Comparison of ENCODE assay signal across 24 cellular contexts in genomic region chr3:194993896-194994295, GRCh38.
DNase-seq lines count a peak whose midpoint lies in the region; ATAC-seq and TF ChIP-seq lines count a peak whose summit lies in the region.
"Had no signal": no experiment of that assay in that cellular context is flagged by ENCODE, and none has a peak within 500 bp of the region (broad histone marks: within the 10 kb centered on the region; RNA-seq: fewer than 3 reads in every experiment).

No MANE protein-coding gene starts in this region.

- no peak for ATAC-seq in activated CD8-positive, alpha-beta T cell treated with anti-CD3 and anti-CD28 coated beads, Interleukin-2, amount 10 ng/mL, durations not matched to agents 7 days and 5 days
- ATAC-seq in activated CD8-positive, alpha-beta T cell treated with anti-CD3 and anti-CD28 coated beads for 36 hours: no peak
- ATAC-seq in left lobe of liver: no peak
- ATAC-seq in upper lobe of right lung: no peak
- ATAC-seq in HG02610 (IDR thresholded peaks at IDR 0.05; ENCODE audit: unreplicated experiment): no peak
- ATAC-seq: CD8-positive, alpha-beta T cell; GM23338 had no signal

- intact Hi-C loops in activated CD8-positive, alpha-beta T cell treated with anti-CD3 and anti-CD28 coated beads for 36 hours (cut with micrococcal nuclease): no loop called here
- intact Hi-C loops in upper lobe of right lung (cut with DNase I): no loop called here

- no peaks in the 10 kb centered on the region for H3K9me3 ChIP-seq in upper lobe of right lung
- H3K9me3 ChIP-seq: HAP-1, Peyer's patch, SJSA1 had no signal

- H3K27ac Mint-ChIP-seq in activated CD8-positive, alpha-beta T cell treated with anti-CD3 and anti-CD28 coated beads, Interleukin-2, amount 10 ng/mL, durations not matched to agents 7 days and 5 days: no peak overlapping the region
- no peak overlapping the region for H3K27ac Mint-ChIP-seq in activated CD8-positive, alpha-beta T cell treated with anti-CD3 and anti-CD28 coated beads for 36 hours
- H3K27ac Mint-ChIP-seq: CD8-positive, alpha-beta T cell; GM23338 had no signal

- no peaks in the 10 kb centered on the region for H3K9me3 Mint-ChIP-seq in activated CD8-positive, alpha-beta T cell treated with anti-CD3 and anti-CD28 coated beads, Interleukin-2, amount 10 ng/mL, durations not matched to agents 7 days and 5 days (ENCODE audit: insufficient read depth)
- no peaks in the 10 kb centered on the region for H3K9me3 Mint-ChIP-seq in activated CD8-positive, alpha-beta T cell treated with anti-CD3 and anti-CD28 coated beads for 36 hours
- H3K9me3 Mint-ChIP-seq: CD8-positive, alpha-beta T cell; GM23338 had no signal

- H3K4me3 Mint-ChIP-seq in activated CD8-positive, alpha-beta T cell treated with anti-CD3 and anti-CD28 coated beads, Interleukin-2, amount 10 ng/mL, durations not matched to agents 7 days and 5 days: no peak overlapping the region
- no peak overlapping the region for H3K4me3 Mint-ChIP-seq in activated CD8-positive, alpha-beta T cell treated with anti-CD3 and anti-CD28 coated beads for 36 hours
- H3K4me3 Mint-ChIP-seq: CD8-positive, alpha-beta T cell; GM23338 had no signal

- no peaks in the 10 kb centered on the region for H3K36me3 ChIP-seq in upper lobe of right lung
- H3K36me3 ChIP-seq: HAP-1, Peyer's patch, SJSA1 had no signal

- CTCF ChIA-PET in activated CD8-positive, alpha-beta T cell treated with anti-CD3 and anti-CD28 coated beads, Interleukin-2, amount 10 ng/mL, durations not matched to agents 7 days and 5 days (lab: Charles Lee): no interaction called here
- CTCF ChIA-PET in activated CD8-positive, alpha-beta T cell treated with anti-CD3 and anti-CD28 coated beads for 36 hours (lab: Charles Lee): no interaction called here

- H3K27me3 ChIP-seq in upper lobe of right lung: no peaks in the 10 kb centered on the region
- H3K27me3 ChIP-seq: Peyer's patch, SJSA1 had no signal

- H3K27me3 Mint-ChIP-seq in activated CD8-positive, alpha-beta T cell treated with anti-CD3 and anti-CD28 coated beads, Interleukin-2, amount 10 ng/mL, durations not matched to agents 7 days and 5 days (ENCODE audit: low read depth): peaks cover 4% of the 10 kb centered on the region
- no peaks in the 10 kb centered on the region for H3K27me3 Mint-ChIP-seq in activated CD8-positive, alpha-beta T cell treated with anti-CD3 and anti-CD28 coated beads for 36 hours

- H3K4me1 ChIP-seq in upper lobe of right lung: no peaks in the 10 kb centered on the region
- H3K4me1 ChIP-seq: HAP-1, Peyer's patch had no signal

- DNase-seq in activated CD8-positive, alpha-beta T cell treated with anti-CD3 and anti-CD28 coated beads, Interleukin-2, amount 10 ng/mL, durations not matched to agents 7 days and 5 days: peak; percentile 9
- no peak for DNase-seq in activated CD8-positive, alpha-beta T cell treated with anti-CD3 and anti-CD28 coated beads for 36 hours
- DNase-seq in activated CD8-positive, alpha-beta memory T cell treated with anti-CD3 and anti-CD28 coated beads, Interleukin-2, amount 50 U/mL, for 48 hours: peak; percentile 25
- DNase-seq in left lobe of liver (ENCODE audit: low spot score) (peak; percentile 23), upper lobe of right lung (peak; percentile 51), NCI-H345 (lab: John Stamatoyannopoulos, UW) (no peak)
- DNase-seq in activated CD4-positive, CD25-positive, alpha-beta regulatory T cell treated with anti-CD3 and anti-CD28 coated beads, Interleukin-2, amount 50 U/mL, for 72 hours: no peak
- DNase-seq: ACHN, C1 segment of cervical spinal cord, Calu3, DMS153, IMR-90, NCI-H1105, NCI-H2029 treated with DMSO at 0.1 percent for 48 hours, NCI-H226, NCI-H524 treated with DMSO at 0.1 percent for 48 hours, NCI-H82 had no signal

- no peak for TF ChIP-seq CTCF in activated CD8-positive, alpha-beta T cell treated with anti-CD3 and anti-CD28 coated beads for 36 hours (IDR thresholded peaks at IDR 0.05)
- TF ChIP-seq CTCF in upper lobe of right lung (IDR thresholded peaks at IDR 0.05): no peak

- H3K27ac ChIP-seq in upper lobe of right lung: no peak overlapping the region
- H3K27ac ChIP-seq: 22Rv1, Peyer's patch, SJSA1 had no signal

- no peaks in the 10 kb centered on the region for H3K36me3 Mint-ChIP-seq in activated CD8-positive, alpha-beta T cell treated with anti-CD3 and anti-CD28 coated beads, Interleukin-2, amount 10 ng/mL, durations not matched to agents 7 days and 5 days (ENCODE audit: low read depth)
- no peaks in the 10 kb centered on the region for H3K36me3 Mint-ChIP-seq in activated CD8-positive, alpha-beta T cell treated with anti-CD3 and anti-CD28 coated beads for 36 hours (ENCODE audit: low read depth)
- H3K36me3 Mint-ChIP-seq: CD8-positive, alpha-beta T cell had no signal

- POLR2A ChIA-PET in activated CD8-positive, alpha-beta T cell treated with anti-CD3 and anti-CD28 coated beads, Interleukin-2, amount 10 ng/mL, durations not matched to agents 7 days and 5 days (lab: Charles Lee): no interaction called here
- POLR2A ChIA-PET in activated CD8-positive, alpha-beta T cell treated with anti-CD3 and anti-CD28 coated beads for 36 hours (lab: Charles Lee): no interaction called here

- H3K4me3 ChIP-seq in upper lobe of right lung: no peak overlapping the region
- H3K4me3 ChIP-seq: GM23338, HAP-1, Peyer's patch, SJSA1 had no signal

- H3K4me1 Mint-ChIP-seq in activated CD8-positive, alpha-beta T cell treated with anti-CD3 and anti-CD28 coated beads, Interleukin-2, amount 10 ng/mL, durations not matched to agents 7 days and 5 days (ENCODE audit: low read depth): no peaks in the 10 kb centered on the region
- H3K4me1 Mint-ChIP-seq in activated CD8-positive, alpha-beta T cell treated with anti-CD3 and anti-CD28 coated beads for 36 hours (ENCODE audit: low read depth): no peaks in the 10 kb centered on the region

Comparison
In these comparisons a context has a peak if more than half of its experiments do, and no peak if none do; other contexts are left out.
1. DNase-seq: peak in activated CD8-positive, alpha-beta T cell treated with anti-CD3 and anti-CD28 coated beads, Interleukin-2, amount 10 ng/mL, durations not matched to agents 7 days and 5 days (single experiment), activated CD8-positive, alpha-beta memory T cell treated with anti-CD3 and anti-CD28 coated beads, Interleukin-2, amount 50 U/mL, for 48 hours (single experiment), left lobe of liver (single experiment) and upper lobe of right lung (single experiment); none in activated CD8-positive, alpha-beta T cell treated with anti-CD3 and anti-CD28 coated beads for 36 hours (single experiment), NCI-H345 (single experiment) and activated CD4-positive, CD25-positive, alpha-beta regulatory T cell treated with anti-CD3 and anti-CD28 coated beads, Interleukin-2, amount 50 U/mL, for 72 hours (single experiment).